Comparison of ENCODE assay signal across 8 cellular contexts in the genomic region with DNA sequence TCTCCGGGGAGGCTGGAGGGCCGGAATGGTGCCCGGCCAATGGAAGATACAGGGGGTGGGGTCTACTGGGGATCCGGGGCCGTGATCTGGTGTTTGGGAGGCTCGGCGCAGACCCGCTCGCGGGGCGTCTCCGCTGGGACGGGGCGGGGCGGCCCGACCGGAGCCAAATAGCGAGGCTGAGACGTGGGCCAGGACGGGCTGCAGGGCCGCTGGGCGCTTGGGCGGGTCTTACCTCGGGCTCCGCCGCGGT. TPM values are rescaled to one million over a fixed set of nuclear protein-coding genes. Genes with fewer than 3 reads are reported as not detected.
A peak's percentile ranks its signal among the peaks of the same experiment; 100 is the strongest.
DNase-seq lines count a peak whose midpoint lies in the region; ATAC-seq and TF ChIP-seq lines count a peak whose summit lies in the region.

No MANE protein-coding gene starts in this region.

- peak overlapping the region; percentile 75 to 94 for H3K4me3 ChIP-seq in cardiac fibroblast (replicated peaks in 1 of 2; ENCODE audit: low read depth in 2 of 2, low read length in 2 of 2)

- H3K4me1 Mint-ChIP-seq in WTC11, result peaks cover 32% of the 10 kb centered on the region

- CTCF ChIA-PET in WTC11 (lab: Charles Lee), result interaction anchor here (1.5 to 2.5 kb wide), 2 partner anchors 38 to 373 kb away, joined by 4 to 7 read pairs; no protein-coding TSS in a partner anchor

- peak overlapping the region; percentile 89 for H3K4me3 Mint-ChIP-seq in WTC11

- TF ChIP-seq CTCF in WTC11 (IDR thresholded peaks at IDR 0.05) (no peak), cardiac fibroblast (IDR thresholded peaks at IDR 0.05; ENCODE audit: low read depth, low read length) (no peak)

- H3K36me3 Mint-ChIP-seq in WTC11, result no peaks in the 10 kb centered on the region

- H3K27me3 Mint-ChIP-seq in WTC11 (ENCODE audit: low read depth), result no peaks in the 10 kb centered on the region

- ATAC-seq in GM21786 (IDR thresholded peaks at IDR 0.05; ENCODE audit: unreplicated experiment), result peak; percentile 57
- ATAC-seq in WTC11, result peak; percentile 76

- no peak for TF ChIP-seq RAD21 in Ishikawa (IDR thresholded peaks at IDR 0.05; ENCODE audit: low read depth)

- no peaks in the 10 kb centered on the region for H3K9me3 Mint-ChIP-seq in WTC11

- no peak for TF ChIP-seq EP300 in Ishikawa (IDR thresholded peaks at IDR 0.05; ENCODE audit: borderline replicate concordance)

- DNase-seq in EH (ENCODE audit: low read depth) (peak; percentile 87), WTC11 (ENCODE audit: low spot score) (peak; percentile 84), cardiac fibroblast (ENCODE audit: low read depth in 2 of 2) (peak; percentile 84 to 88), kidney tubule cell (ENCODE audit: low spot score) (peak; percentile 78), NCI-H187 (lab: John Stamatoyannopoulos, UW) (no peak)
- peak; percentile 59 to 66 for DNase-seq in stimulated activated CD4-positive, alpha-beta T cell treated with anti-CD3 and anti-CD28 coated beads, Interleukin-2, amount 100 ng/mL, for 48 hours

- POLR2A ChIA-PET in WTC11 (lab: Charles Lee), result no interaction called here

- H3K27ac Mint-ChIP-seq in WTC11, result no peak overlapping the region; the same call in 1 of the 2 replicates

TF ChIP-seq in Ishikawa, 13 proteins besides CTCF, POLR2A, EP300 and RAD21:
- TF ChIP-seq FOXM1 (IDR thresholded peaks at IDR 0.05; ENCODE audit: borderline replicate concordance, low read depth), result no peak
- 0 out of 2 replicates have a peak, but pooled peaks have one; percentile 27 for TF ChIP-seq YY1 (IDR thresholded peaks at IDR 0.05; ENCODE audit: low read depth)

TF ChIP-seq in WTC11, 78 proteins besides CTCF, POLR2A, EP300 and RAD21:
- TF ChIP-seq, protein P1, sequence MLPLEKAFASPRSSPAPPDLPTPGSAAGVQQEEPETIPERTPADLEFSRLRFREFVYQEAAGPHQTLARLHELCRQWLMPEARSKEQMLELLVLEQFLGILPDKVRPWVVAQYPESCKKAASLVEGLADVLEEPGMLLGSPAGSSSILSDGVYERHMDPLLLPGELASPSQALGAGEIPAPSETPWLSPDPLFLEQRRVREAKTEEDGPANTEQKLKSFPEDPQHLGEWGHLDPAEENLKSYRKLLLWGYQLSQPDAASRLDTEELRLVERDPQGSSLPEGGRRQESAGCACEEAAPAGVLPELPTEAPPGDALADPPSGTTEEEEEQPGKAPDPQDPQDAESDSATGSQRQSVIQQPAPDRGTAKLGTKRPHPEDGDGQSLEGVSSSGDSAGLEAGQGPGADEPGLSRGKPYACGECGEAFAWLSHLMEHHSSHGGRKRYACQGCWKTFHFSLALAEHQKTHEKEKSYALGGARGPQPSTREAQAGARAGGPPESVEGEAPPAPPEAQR (CRISPR knock-in tag; IDR thresholded peaks at IDR 0.05), result no peak
- TF ChIP-seq CREM (CRISPR knock-in tag; IDR thresholded peaks at IDR 0.05), result 0 out of 2 replicates have a peak, but pooled peaks have one; percentile 9

RNA-seq across cellular contexts. Expression of a gene that starts 0.6 kb away (rescaled TPM):
- 23.5 to 25.1 TPM (median 24.6 TPM) in 3 replicates for total RNA-seq in WTC11 (2021)

RNA-seq across cellular contexts. Expression of a gene that starts 0.8 kb away (rescaled TPM):
- 6.0 to 6.8 TPM (median 6.3 TPM) in 3 replicates for total RNA-seq in WTC11 (2021)

Comparison
In these comparisons a context has a peak if more than half of its experiments do, and no peak if none do; other contexts are left out.
1. DNase-seq: peak in EH (single experiment), WTC11 (single experiment), cardiac fibroblast (2 of 2), kidney tubule cell (single experiment) and stimulated activated CD4-positive, alpha-beta T cell treated with anti-CD3 and anti-CD28 coated beads, Interleukin-2, amount 100 ng/mL, for 48 hours (2 of 2); none in NCI-H187 (0 of 2).